Comparison of ENCODE assay signal across 8 cellular contexts in the genomic region with DNA sequence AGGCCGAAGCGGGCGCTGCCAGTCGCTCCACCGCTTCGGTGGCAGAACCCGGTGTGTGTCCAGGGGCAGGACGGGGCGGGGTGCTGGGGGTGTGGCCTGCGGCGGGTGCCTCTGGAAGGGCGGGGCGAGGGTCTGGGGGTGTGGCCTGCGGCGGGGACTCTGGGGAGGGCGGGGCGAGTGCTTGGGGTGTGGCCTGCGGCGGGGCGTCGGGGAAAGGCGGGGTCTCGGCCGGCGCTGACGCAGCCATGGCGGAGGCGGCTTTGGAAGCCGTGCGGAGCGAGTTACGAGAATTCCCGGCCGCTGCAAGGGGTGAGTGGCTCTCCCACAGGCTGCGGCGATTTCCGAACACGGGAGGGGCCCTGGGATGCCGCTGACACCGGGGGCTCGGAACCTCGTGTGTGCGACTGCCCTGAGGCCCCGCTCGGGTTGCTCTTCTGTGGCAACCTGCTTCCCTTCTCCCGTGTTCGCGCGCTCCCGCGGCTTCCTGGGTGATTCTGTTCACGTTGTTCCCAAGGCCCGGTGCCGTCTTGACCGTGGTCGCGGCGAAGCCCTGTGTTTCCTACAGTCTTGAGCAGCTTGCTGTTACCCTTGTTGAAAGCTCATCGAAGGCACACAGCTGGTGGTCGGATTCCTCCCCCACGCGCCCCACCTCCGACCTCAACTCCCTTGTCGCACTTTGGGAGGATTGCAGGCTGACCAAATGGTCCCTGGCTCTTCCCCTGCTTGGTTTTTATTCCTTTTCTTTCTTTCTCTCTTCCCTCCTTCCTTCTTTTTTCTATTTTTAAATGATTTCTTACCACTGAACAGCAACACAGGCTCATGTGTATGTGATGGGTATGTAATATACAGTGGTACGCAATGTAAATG. TPM values are rescaled to one million over a fixed set of nuclear protein-coding genes. Genes with fewer than 3 reads are reported as not detected.
A peak's percentile ranks its signal among the peaks of the same experiment; 100 is the strongest.
DNase-seq lines count a peak whose midpoint lies in the region; ATAC-seq, FAIRE-seq and TF ChIP-seq lines count a peak whose summit lies in the region.

JMJD7 (plus strand) TSS at position 213 of the 867 bp plus-strand sequence; CDS start at position 246, 33 bp downstream.

- H3K23ac ChIP-seq in H1 (ENCODE audit: insufficient read length): no peak within 1 kb of the TSS

- H4K5ac ChIP-seq in H1 (ENCODE audit: insufficient read length, low read depth, low read length): peak within 1 kb of the TSS; percentile 62

- peak within 1 kb of the TSS; percentile 10 for H2BK120ac ChIP-seq in H1 (replicated peaks; ENCODE audit: low read depth, low read length)

- WGBS in H1 (ENCODE audit: extremely low coverage in 1 of 2, insufficient coverage in 1 of 2, insufficient read length in 1 of 2, insufficient replicate concordance in 2 of 2, low coverage in 1 of 2, low lambda C conversion rate in 2 of 2, missing lambda C conversion rate in 1 of 2), 2 experiments: 3% methylated on average over 40 of the region's 65 CpGs; no CpG with 5 or more reads in 1 of the 2 experiments
- WGBS in mesodermal cell (ENCODE audit: insufficient coverage in 2 of 2), 2 experiments: 0 to 1% methylated on average over 51 to 52 of the region's 65 CpGs

- H3K4ac ChIP-seq in H1 (replicated peaks; ENCODE audit: insufficient read length, low read depth, low read length): peak within 1 kb of the TSS; percentile 82

- peak within 1 kb of the TSS; percentile 83 for H3K18ac ChIP-seq in H1 (ENCODE audit: extremely low read depth, low read length)

- H3K9ac ChIP-seq in BLaER1 (peak within 1 kb of the TSS; percentile 81), H1 (replicated peaks in 1 of 4; ENCODE audit: extremely low read depth in 1 of 4, low read depth in 3 of 4, low read length in 3 of 4) (peak within 1 kb of the TSS; percentile 48 to 78 (median 76); a peak in 6 of 7 replicates)

- FAIRE-seq in H1 (lab: Jason Lieb, UNC): no peak

- H4K8ac ChIP-seq in H1 (ENCODE audit: extremely low read depth, insufficient read depth, low read length): peak within 1 kb of the TSS; percentile 80

- H4K91ac ChIP-seq in H1 (replicated peaks; ENCODE audit: insufficient read length, low read length): peak within 1 kb of the TSS; percentile 55

- TF ChIP-seq CTCF in H1 (IDR thresholded peaks at IDR 0.05; ENCODE audit: control extremely low read depth in 1 of 3, insufficient read depth in 1 of 3, low read depth in 1 of 3, low read length in 3 of 3): no peak

- no peak for TF ChIP-seq EP300 in H1 (IDR thresholded peaks at IDR 0.05; ENCODE audit: borderline replicate concordance in 1 of 2, low read depth in 2 of 2, low read length in 2 of 2)

- peak within 1 kb of the TSS; percentile 71 for H3K27ac Mint-ChIP-seq in activated CD8-positive, alpha-beta memory T cell treated with anti-CD3 and anti-CD28 coated beads, Interleukin-2, amount 10 ng/mL, durations not matched to agents 7 days and 5 days

- no peak within 1 kb of the TSS for H2AK5ac ChIP-seq in H1 (ENCODE audit: low read depth, low read length)

- peaks cover 53% of the 10 kb centered on the region for H3K4me1 ChIP-seq in BLaER1
- peaks cover 0 to 4% (median 2%) of the 10 kb centered on the region in 4 experiments; a peak in 4 of 7 replicates for H3K4me1 ChIP-seq in H1 (replicated peaks in 1 of 4; ENCODE audit: control insufficient read depth in 3 of 4, insufficient read depth in 4 of 4, low read length in 3 of 4)
- peaks cover 7% of the 10 kb centered on the region for H3K4me1 ChIP-seq in mesodermal cell (ENCODE audit: control insufficient read depth, insufficient read depth, low read length, poor library complexity, severe bottlenecking)

- H4K20me1 ChIP-seq in BLaER1 (peaks cover 34% of the 10 kb centered on the region), H1 (replicated peaks in 1 of 2; ENCODE audit: control insufficient read depth in 1 of 2, insufficient read depth in 2 of 2, low read length in 2 of 2) (peaks cover 1 to 10% of the 10 kb centered on the region in 2 experiments)

- DNase-seq in NOMO-1 treated with dmso at 0.1 percent for 144 hours (lab: John Stamatoyannopoulos, UW; ENCODE audit: unreplicated experiment) (peak; percentile 59), H1 (ENCODE audit: low read depth in 1 of 2, low spot score in 2 of 2) (peak; percentile 59 to 98)
- DNase-seq in activated CD8-positive, alpha-beta memory T cell treated with anti-CD3 and anti-CD28 coated beads, Interleukin-2, amount 10 ng/mL, durations not matched to agents 7 days and 5 days: peak; percentile 95
- peak; percentile 96 for DNase-seq in stimulated activated CD8-positive, alpha-beta memory T cell treated with anti-CD3 and anti-CD28 coated beads, Interleukin-15, amount 100 ng/mL, for 1 hour (ENCODE audit: low read depth)

- TF ChIP-seq RAD21 in H1 (IDR thresholded peaks at IDR 0.05 in 1 of 2, conservative IDR thresholded peaks at IDR 0.05 in 1 of 2; ENCODE audit: low read depth in 2 of 2, low read length in 2 of 2): no peak; a peak in 1 of 4 replicates

- H3K9me3 Mint-ChIP-seq in activated CD8-positive, alpha-beta memory T cell treated with anti-CD3 and anti-CD28 coated beads, Interleukin-2, amount 10 ng/mL, durations not matched to agents 7 days and 5 days (ENCODE audit: low read depth): no peaks in the 10 kb centered on the region

- H3K9me3 ChIP-seq in BLaER1: no peaks in the 10 kb centered on the region
- no peaks in the 10 kb centered on the region for H3K9me3 ChIP-seq in H1 (ENCODE audit: insufficient read depth in 2 of 2, low read depth in 1 of 2, low read length in 1 of 2)
- H3K9me3 ChIP-seq in mesodermal cell (ENCODE audit: control insufficient read depth, low read length): no peaks in the 10 kb centered on the region

- H2BK20ac ChIP-seq in H1 (ENCODE audit: low read length): no peak within 1 kb of the TSS

- peak within 1 kb of the TSS; percentile 65; the same call in 1 of the 2 replicates for H2AFZ ChIP-seq in H1 (ENCODE audit: low read length)

- no peaks in the 10 kb centered on the region; the same call in 1 of the 2 replicates for H3K79me1 ChIP-seq in H1 (ENCODE audit: low read depth, low read length)

- H3K36me3 Mint-ChIP-seq in activated CD8-positive, alpha-beta memory T cell treated with anti-CD3 and anti-CD28 coated beads, Interleukin-2, amount 10 ng/mL, durations not matched to agents 7 days and 5 days: peaks cover 4% of the 10 kb centered on the region

- H3K27me3 ChIP-seq in BLaER1: peaks cover 5% of the 10 kb centered on the region; the same call in 1 of the 2 replicates
- H3K27me3 ChIP-seq in H1 (replicated peaks in 1 of 4; ENCODE audit: control insufficient read depth in 3 of 4, extremely low read depth in 1 of 4, insufficient read depth in 3 of 4, low read length in 3 of 4): peaks cover 0 to 2% (median 0%) of the 10 kb centered on the region in 4 experiments; a peak in 1 of 7 replicates

- H3K36me3 ChIP-seq in BLaER1 (peaks cover 49% of the 10 kb centered on the region), H1 (ENCODE audit: control insufficient read depth in 2 of 4, insufficient read depth in 4 of 4, low read length in 3 of 4) (peaks cover 0 to 3% (median 0%) of the 10 kb centered on the region in 4 experiments; a peak in 4 of 8 replicates), mesodermal cell (ENCODE audit: control insufficient read depth, insufficient read depth, low read length) (peaks cover 32% of the 10 kb centered on the region)

- H2BK12ac ChIP-seq in H1 (ENCODE audit: low read depth, low read length): peak within 1 kb of the TSS; percentile 70; the same call in 1 of the 2 replicates

- CTCF ChIA-PET in activated CD8-positive, alpha-beta memory T cell treated with anti-CD3 and anti-CD28 coated beads, Interleukin-2, amount 10 ng/mL, durations not matched to agents 7 days and 5 days (lab: Charles Lee): interaction anchor here (2.7 to 3.0 kb wide), 3 partner anchors 16 to 77 kb away, joined by 12 to 24 read pairs (median 16); partner anchors contain the start of gene MAPKBP1
- CTCF ChIA-PET in H1 (lab: Charles Lee; ENCODE audit: partially characterized antibody): interaction anchor here (1.1 to 2.1 kb wide), 5 partner anchors 10 to 240 kb away, joined by 3 to 6 read pairs (median 4); partner anchors contain the start of genes MAPKBP1 and PLA2G4B

- peak within 1 kb of the TSS; percentile 69; the same call in 1 of the 2 replicates for H3K27ac ChIP-seq in BLaER1
- peak within 1 kb of the TSS; percentile 34; the same call in 1 of the 2 replicates for H3K27ac ChIP-seq in H1 (ENCODE audit: low read depth, low read length)
- peak within 1 kb of the TSS; percentile 29 for H3K27ac ChIP-seq in mesodermal cell (ENCODE audit: low read depth, low read length, severe bottlenecking)

- H3K56ac ChIP-seq in H1 (replicated peaks; ENCODE audit: insufficient read length, low read depth, low read length): peak within 1 kb of the TSS; percentile 32

- ATAC-seq in GM19324 (IDR thresholded peaks at IDR 0.05; ENCODE audit: low FRiP score, unreplicated experiment) (peak; percentile 73), HG03565 (IDR thresholded peaks at IDR 0.05; ENCODE audit: unreplicated experiment) (peak; percentile 50)
- ATAC-seq in activated CD8-positive, alpha-beta memory T cell treated with anti-CD3 and anti-CD28 coated beads, Interleukin-2, amount 10 ng/mL, durations not matched to agents 7 days and 5 days: peak; percentile 90

- H3K23me2 ChIP-seq in H1 (ENCODE audit: low read depth, low read length): peaks cover 10% of the 10 kb centered on the region; the same call in 1 of the 2 replicates

- no peak within 1 kb of the TSS for H2BK15ac ChIP-seq in H1 (ENCODE audit: low read length)

- H3K4me2 ChIP-seq in BLaER1: peak within 1 kb of the TSS; percentile 100
- H3K4me2 ChIP-seq in H1 (ENCODE audit: insufficient read depth in 1 of 2, low read depth in 2 of 2, low read length in 2 of 2): peak within 1 kb of the TSS; percentile 82 to 89

- TF ChIP-seq POLR2A in H1 (IDR thresholded peaks at IDR 0.05; ENCODE audit: control extremely low read depth in 1 of 2, low read depth in 2 of 2, low read length in 2 of 2): peak in 1 of 2 experiments; percentile 74; a peak in 2 of 3 replicates

- peak within 1 kb of the TSS; percentile 75; the same call in 1 of the 2 replicates for H2BK5ac ChIP-seq in H1 (ENCODE audit: low read depth, low read length)

- H3K4me3 ChIP-seq in BLaER1: peak within 1 kb of the TSS; percentile 79
- peak within 1 kb of the TSS; percentile 86 to 97 (median 96) for H3K4me3 ChIP-seq in H1 (ENCODE audit: extremely low read depth in 1 of 4, insufficient read depth in 2 of 4, low read depth in 3 of 4, low read length in 4 of 4)
- peak within 1 kb of the TSS; percentile 81 for H3K4me3 ChIP-seq in mesodermal cell (ENCODE audit: extremely low read depth, insufficient read depth, low read length, poor library complexity, severe bottlenecking)

- H3K4me3 Mint-ChIP-seq in activated CD8-positive, alpha-beta memory T cell treated with anti-CD3 and anti-CD28 coated beads, Interleukin-2, amount 10 ng/mL, durations not matched to agents 7 days and 5 days: peak within 1 kb of the TSS; percentile 81

- POLR2A ChIA-PET in H1 (lab: Charles Lee; ENCODE audit: partially characterized antibody): interaction anchor here (0.7 to 2.1 kb wide), 4 partner anchors 9 to 82 kb away, joined by 3 to 6 read pairs (median 3); no protein-coding TSS in a partner anchor

- no peak within 1 kb of the TSS for H3K14ac ChIP-seq in H1 (ENCODE audit: insufficient read length)

- H3K27me3 Mint-ChIP-seq in activated CD8-positive, alpha-beta memory T cell treated with anti-CD3 and anti-CD28 coated beads, Interleukin-2, amount 10 ng/mL, durations not matched to agents 7 days and 5 days: peaks cover 2% of the 10 kb centered on the region

- H3K4me1 Mint-ChIP-seq in activated CD8-positive, alpha-beta memory T cell treated with anti-CD3 and anti-CD28 coated beads, Interleukin-2, amount 10 ng/mL, durations not matched to agents 7 days and 5 days: peaks cover 41% of the 10 kb centered on the region

- no peaks in the 10 kb centered on the region for H3K79me2 ChIP-seq in H1 (ENCODE audit: control insufficient read depth in 1 of 2, insufficient read depth in 2 of 2, low read length in 2 of 2)

RNA-seq across cellular contexts. Expression of gene JMJD7, which starts in this region (rescaled TPM):
- 10 to 100 TPM; 12.0 to 21.9 TPM for total RNA-seq in activated CD8-positive, alpha-beta memory T cell treated with anti-CD3 and anti-CD28 coated beads, Interleukin-2, amount 10 ng/mL, durations not matched to agents 7 days and 5 days
- total RNA-seq in H1 (2021; fragmentation: NEBNext Ultra II Directional; extraction: Animal tissue kit (Norgen Biotek cat#: 25700)): 14.7 and 15.0 TPM in 2 replicates
- 20.0 and 21.2 TPM in 2 replicates for polyA plus RNA-seq in H1 (2011; rRNA removed)
- polyA plus RNA-seq in H1 (2011; cell fraction: cytosol; rRNA removed): 17.1 TPM
- polyA plus RNA-seq in H1 (2011; cell fraction: nucleus; rRNA removed): 28.8 TPM
- polyA plus RNA-seq in H1 (2012, experiment 1 of 2): 11.7 to 16.4 TPM (median 15.2 TPM) in 4 replicates
- 15.2 TPM for polyA plus RNA-seq in H1 (2012, experiment 2 of 2)
- 7.5 TPM for polyA plus RNA-seq in H1 (2013, experiment 1 of 2)
- polyA plus RNA-seq in H1 (2013, experiment 2 of 2): 8.5 TPM
- 4.8 and 5.2 TPM in 2 replicates for polyA minus RNA-seq in H1 (2011; rRNA and poly(A)+ RNA removed)
- 10.6 TPM for polyA minus RNA-seq in H1 (2011; cell fraction: cytosol; rRNA and poly(A)+ RNA removed)
- polyA minus RNA-seq in H1 (2011; cell fraction: nucleus; rRNA and poly(A)+ RNA removed): 6.7 TPM
- polyA plus RNA-seq in mesodermal cell (2013, experiment 1 of 2): 8.5 TPM
- polyA plus RNA-seq in mesodermal cell (2013, experiment 2 of 2): 7.0 TPM

Comparison
In these comparisons a context has a peak if more than half of its experiments do, and no peak if none do; other contexts are left out.
1. Peak in every context shown above with its lines: DNase-seq, ATAC-seq, H3K4me3 ChIP-seq and H3K27ac ChIP-seq.